In genomic region chr16:70267516-70267915, GRCh38 we compare ENCODE assay signal across 9 cellular contexts. TPM values are rescaled to one million over a fixed set of nuclear protein-coding genes. Genes with fewer than 3 reads are reported as not detected.
A peak's percentile ranks its signal among the peaks of the same experiment; 100 is the strongest.
DNase-seq lines count a peak whose midpoint lies in the region; ATAC-seq and TF ChIP-seq lines count a peak whose summit lies in the region.
"Had no signal": no experiment of that assay in that cellular context is flagged by ENCODE, and none has a peak within 500 bp of the region (broad histone marks: within the 10 kb centered on the region; RNA-seq: fewer than 3 reads in every experiment).

No MANE protein-coding gene starts in this region.

- H3K27ac Mint-ChIP-seq in CD8-positive, alpha-beta T cell, result no peak overlapping the region

- peak; percentile 42 for TF ChIP-seq CTCF in CD8-positive, alpha-beta T cell (IDR thresholded peaks at IDR 0.05)
- TF ChIP-seq CTCF in GM12874 (IDR thresholded peaks at IDR 0.05; ENCODE audit: insufficient read depth, low read depth, low read length), result peak; percentile 70
- TF ChIP-seq CTCF in Peyer's patch (IDR thresholded peaks at IDR 0.05), result peak in 4 of 6 experiments; percentile 42 to 71 (median 62)
- peak; percentile 70 for TF ChIP-seq CTCF in epithelial cell of proximal tubule (conservative IDR thresholded peaks at IDR 0.05; ENCODE audit: low read depth, low read length)
- TF ChIP-seq CTCF in psoas muscle (IDR thresholded peaks at IDR 0.05), result peak; percentile 47
- TF ChIP-seq CTCF in omental fat pad (IDR thresholded peaks at IDR 0.05), result no peak

- H3K4me1 Mint-ChIP-seq in CD8-positive, alpha-beta T cell (ENCODE audit: low read depth), result no peaks in the 10 kb centered on the region

- intact Hi-C loops in CD8-positive, alpha-beta T cell (cut with DNase I, micrococcal nuclease), result no loop called here
- intact Hi-C loops in psoas muscle (cut with DNase I), result loop anchor here in 1 of 2 donors (10.0 kb wide), 1 partner anchor 113 kb away; no protein-coding TSS in a partner anchor

- peak in 1 of 7 experiments; percentile 27 for DNase-seq in CD8-positive, alpha-beta T cell
- peak in 2 of 3 donors; percentile 51 to 63 for DNase-seq in Peyer's patch
- no peak for DNase-seq in epithelial cell of proximal tubule (ENCODE audit: low read depth)
- peak in 1 of 2 donors; percentile 26 for DNase-seq in psoas muscle
- DNase-seq in omental fat pad (ENCODE audit: low spot score), result no peak
- DNase-seq in activated CD8-positive, alpha-beta memory T cell treated with anti-CD3 and anti-CD28 coated beads for 24 hours, result no peak
- DNase-seq in KG1 (lab: John Stamatoyannopoulos, UW), result no peak

- H3K4me3 ChIP-seq in CD8-positive, alpha-beta T cell (ENCODE audit: low read depth, low read length), result no peak overlapping the region
- H3K4me3 ChIP-seq in Peyer's patch, result no peak overlapping the region
- H3K4me3 ChIP-seq in epithelial cell of proximal tubule (ENCODE audit: low read depth, low read length), result no peak overlapping the region
- no peak overlapping the region for H3K4me3 ChIP-seq in psoas muscle

- 55 to 60% (median 57%) methylated on average over 6 of the region's 6 CpGs for WGBS in psoas muscle, 3 donors

- ATAC-seq in CD8-positive, alpha-beta T cell, result no peak
- ATAC-seq in psoas muscle, result peak in 1 of 4 donors; percentile 47
- no peak for ATAC-seq in omental fat pad (ENCODE audit: low FRiP score)
- ATAC-seq: naive thymus-derived CD8-positive, alpha-beta T cell had no signal

- CTCF ChIA-PET in CD8-positive, alpha-beta T cell (lab: Charles Lee), result interaction anchor here (0.6 to 2.1 kb wide), 13 partner anchors 10 to 467 kb away, joined by 3 to 12 read pairs (median 4); partner anchors contain the start of gene AARS1

- no peaks in the 10 kb centered on the region for H3K4me1 ChIP-seq in CD8-positive, alpha-beta T cell (ENCODE audit: insufficient read depth, low read length)
- H3K4me1 ChIP-seq in Peyer's patch (no peaks in the 10 kb centered on the region), psoas muscle (no peaks in the 10 kb centered on the region)

- no peaks in the 10 kb centered on the region for H3K27me3 ChIP-seq in CD8-positive, alpha-beta T cell (ENCODE audit: insufficient read depth, low read length)
- H3K27me3 ChIP-seq in Peyer's patch (no peaks in the 10 kb centered on the region), psoas muscle (ENCODE audit: insufficient read depth in 3 of 3, low read length in 2 of 3) (no peaks in the 10 kb centered on the region)

- POLR2A ChIA-PET in CD8-positive, alpha-beta T cell (lab: Charles Lee), result interaction anchor here (1.9 kb wide), 1 partner anchor 79 kb away, joined by 4 read pairs; the partner anchor contains the start of gene DDX19A

- H3K9me3 Mint-ChIP-seq in CD8-positive, alpha-beta T cell, result no peaks in the 10 kb centered on the region
- H3K9me3 Mint-ChIP-seq: naive thymus-derived CD8-positive, alpha-beta T cell had no signal

- H3K36me3 Mint-ChIP-seq in CD8-positive, alpha-beta T cell, result peaks cover 81% of the 10 kb centered on the region

- H3K9me3 ChIP-seq in CD8-positive, alpha-beta T cell (ENCODE audit: low read length), result no peaks in the 10 kb centered on the region
- H3K9me3 ChIP-seq in Peyer's patch (no peaks in the 10 kb centered on the region), psoas muscle (no peaks in the 10 kb centered on the region)

- TF ChIP-seq POLR2A in Peyer's patch (IDR thresholded peaks at IDR 0.05), result no peak

- peaks cover 54% of the 10 kb centered on the region for H3K36me3 ChIP-seq in CD8-positive, alpha-beta T cell (ENCODE audit: insufficient read depth, low read length)
- H3K36me3 ChIP-seq in Peyer's patch, result peaks cover 0 to 96% (median 0%) of the 10 kb centered on the region in 3 donors
- peaks cover 24 to 100% of the 10 kb centered on the region in 2 donors for H3K36me3 ChIP-seq in psoas muscle (ENCODE audit: insufficient read depth in 1 of 2, low read depth in 1 of 2)

- no peaks in the 10 kb centered on the region for H3K27me3 Mint-ChIP-seq in CD8-positive, alpha-beta T cell (ENCODE audit: low read depth)
- H3K27me3 Mint-ChIP-seq: naive thymus-derived CD8-positive, alpha-beta T cell had no signal

- H3K4me3 Mint-ChIP-seq in CD8-positive, alpha-beta T cell, result no peak overlapping the region
- H3K4me3 Mint-ChIP-seq: naive thymus-derived CD8-positive, alpha-beta T cell had no signal

- H3K27ac ChIP-seq in CD8-positive, alpha-beta T cell (ENCODE audit: low read depth, low read length), result no peak overlapping the region
- H3K27ac ChIP-seq in Peyer's patch (no peak overlapping the region), psoas muscle (no peak overlapping the region)

RNA-seq across cellular contexts. Expression of gene EXOSC6, which starts 15.8 kb away (rescaled TPM):
- 10 to 100 TPM; 40.6 to 43.6 TPM for total RNA-seq in CD8-positive, alpha-beta T cell
- total RNA-seq in Peyer's patch, result 10 to 100 TPM; 15.7 to 33.4 (median 20.9) TPM
- total RNA-seq in epithelial cell of proximal tubule, result 28.9 and 29.3 TPM in 2 replicates
- total RNA-seq in psoas muscle, result 10 to 100 TPM; 12.3 to 21.4 (median 19.2) TPM
- polyA plus RNA-seq in psoas muscle, result 10 to 100 TPM in 2 of 3 donors, 1 to 10 TPM in 1; 8.8 to 22.2 (median 16.9) TPM
- total RNA-seq in omental fat pad, result 10 to 100 TPM; 13.5 to 43.7 (median 17.5) TPM

RNA-seq across cellular contexts. Expression of gene AARS1, which starts 21.8 kb away (rescaled TPM):
- total RNA-seq in CD8-positive, alpha-beta T cell, result 10 to 100 TPM; 10.1 to 10.6 TPM
- 100 to 1,000 TPM in 1 of 4 donors, 10 to 100 TPM in 3; 30.3 to 102 (median 59.1) TPM for total RNA-seq in Peyer's patch
- total RNA-seq in epithelial cell of proximal tubule, result 56.0 and 125 TPM in 2 replicates
- 10 to 100 TPM; 48.4 to 86.3 (median 77.7) TPM for total RNA-seq in psoas muscle
- polyA plus RNA-seq in psoas muscle, result 10 to 100 TPM; 37.4 to 63.9 (median 58.0) TPM
- total RNA-seq in omental fat pad, result 10 to 100 TPM; 69.9 to 91.5 (median 82.2) TPM

RNA-seq across cellular contexts. Expression of gene DDX19B, which starts 31.5 kb away (rescaled TPM):
- total RNA-seq in CD8-positive, alpha-beta T cell, result 10 to 100 TPM; 30.5 to 33.1 TPM
- total RNA-seq in Peyer's patch, result 10 to 100 TPM; 26.2 to 53.4 (median 42.1) TPM
- total RNA-seq in epithelial cell of proximal tubule, result 20.9 and 46.1 TPM in 2 replicates
- 10 to 100 TPM; 15.0 to 21.4 (median 17.4) TPM for total RNA-seq in psoas muscle
- 10 to 100 TPM; 15.0 to 16.8 (median 16.0) TPM for polyA plus RNA-seq in psoas muscle
- 10 to 100 TPM; 32.4 to 45.7 (median 34.2) TPM for total RNA-seq in omental fat pad

Comparison
In these comparisons a context has a peak if more than half of its experiments do, and no peak if none do; other contexts are left out.
1. DNase-seq: peak in Peyer's patch (2 of 3); none in epithelial cell of proximal tubule (single experiment), omental fat pad (single experiment), activated CD8-positive, alpha-beta memory T cell treated with anti-CD3 and anti-CD28 coated beads for 24 hours (single experiment) and KG1 (single experiment).
2. CTCF ChIP-seq: peak in CD8-positive, alpha-beta T cell (single experiment), GM12874 (single experiment), Peyer's patch (4 of 6), epithelial cell of proximal tubule (single experiment) and psoas muscle (single experiment); none in omental fat pad (0 of 3).